13 cellular contexts compared by ENCODE assay signal in genomic region chr3:19264424-19264823, GRCh38.
"Had no signal": no experiment of that assay in that cellular context is flagged by ENCODE, and none has a peak within 500 bp of the region (broad histone marks: within the 10 kb centered on the region; RNA-seq: fewer than 3 reads in every experiment).

No MANE protein-coding gene starts in this region.

- H2AFZ ChIP-seq: hepatocyte had no signal

- ATAC-seq: activated naive CD4-positive, alpha-beta T cell treated with anti-CD3 and anti-CD28 coated beads, Interleukin-2, amount 50 U/mL, for 72 hours; effector memory CD8-positive, alpha-beta T cell; left ventricle myocardium superior had no signal

- H3K79me2 ChIP-seq: hepatocyte had no signal

- H3K27ac ChIP-seq: epithelial cell of prostate, hepatocyte had no signal

- DNase-seq: activated effector memory CD4-positive, alpha-beta T cell treated with Interleukin-2 at 50 U/mL for 16 hours; activated T-cell treated with anti-CD3 and anti-CD28 coated beads, Interleukin-2, amount 50 U/mL, for 1 hour; amniotic stem cell; cerebellar nuclear complex; effector memory CD8-positive, alpha-beta T cell; kidney; left ventricle myocardium superior; stimulated activated CD4-positive, alpha-beta T cell treated with anti-CD3 and anti-CD28 coated beads, Interleukin-2, amount 100 ng/mL, for 48 hours had no signal

- H3K4me3 ChIP-seq: hepatocyte had no signal

- H3K4me2 ChIP-seq: hepatocyte had no signal

- H3K27ac Mint-ChIP-seq: activated naive CD4-positive, alpha-beta T cell treated with anti-CD3 and anti-CD28 coated beads, Interleukin-2, amount 50 U/mL, for 72 hours; dendritic cell treated with granulocyte-macrophage colony-stimulating factor and Interleukin-4, amounts not matched to agents 40 ng/mL and 50 ng/mL, for 4 days; effector memory CD8-positive, alpha-beta T cell; stimulated activated naive CD8-positive, alpha-beta T cell treated with anti-CD3 and anti-CD28 coated beads, Interleukin-15, Interleukin-2, amounts not matched to agents 100 ng/mL and 50 ng/mL, for 24 hours had no signal

- H3K27me3 ChIP-seq: hepatocyte had no signal

- H3K4me3 Mint-ChIP-seq: dendritic cell treated with granulocyte-macrophage colony-stimulating factor and Interleukin-4, amounts not matched to agents 40 ng/mL and 50 ng/mL, for 4 days; effector memory CD8-positive, alpha-beta T cell; stimulated activated naive CD8-positive, alpha-beta T cell treated with anti-CD3 and anti-CD28 coated beads, Interleukin-15, Interleukin-2, amounts not matched to agents 100 ng/mL and 50 ng/mL, for 24 hours had no signal

- H3K27me3 Mint-ChIP-seq: dendritic cell treated with granulocyte-macrophage colony-stimulating factor and Interleukin-4, amounts not matched to agents 40 ng/mL and 50 ng/mL, for 4 days; effector memory CD8-positive, alpha-beta T cell; stimulated activated naive CD8-positive, alpha-beta T cell treated with anti-CD3 and anti-CD28 coated beads, Interleukin-15, Interleukin-2, amounts not matched to agents 100 ng/mL and 50 ng/mL, for 24 hours had no signal

- H3K36me3 Mint-ChIP-seq: activated naive CD4-positive, alpha-beta T cell treated with anti-CD3 and anti-CD28 coated beads, Interleukin-2, amount 50 U/mL, for 72 hours had no signal

- H3K9me3 Mint-ChIP-seq: activated naive CD4-positive, alpha-beta T cell treated with anti-CD3 and anti-CD28 coated beads, Interleukin-2, amount 50 U/mL, for 72 hours; dendritic cell treated with granulocyte-macrophage colony-stimulating factor and Interleukin-4, amounts not matched to agents 40 ng/mL and 50 ng/mL, for 4 days; stimulated activated naive CD8-positive, alpha-beta T cell treated with anti-CD3 and anti-CD28 coated beads, Interleukin-15, Interleukin-2, amounts not matched to agents 100 ng/mL and 50 ng/mL, for 24 hours had no signal
